9 cellular contexts compared by ENCODE assay signal in the genomic region with DNA sequence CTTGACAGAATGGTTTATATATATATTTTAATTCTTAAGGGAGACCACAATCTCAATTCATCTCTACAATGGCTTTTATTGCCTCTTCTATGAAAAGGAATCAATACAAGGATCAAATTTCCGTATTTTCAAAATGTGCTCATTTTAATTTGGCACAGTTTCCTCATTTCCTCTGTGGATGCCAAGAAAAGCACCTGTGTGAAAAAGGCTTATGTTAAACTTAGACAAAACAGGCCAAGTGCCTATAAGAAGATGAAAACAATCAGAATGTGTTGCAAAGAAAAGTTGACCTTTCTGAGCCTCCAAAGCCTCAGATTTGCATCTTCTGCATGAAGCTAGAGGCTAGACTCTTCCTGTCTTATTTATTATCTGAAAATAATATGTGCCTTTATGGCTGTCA.
"Had no signal": no experiment of that assay in that cellular context is flagged by ENCODE, and none has a peak within 500 bp of the region (broad histone marks: within the 10 kb centered on the region; RNA-seq: fewer than 3 reads in every experiment).

No MANE protein-coding gene starts in this region.

- H3K36me3 ChIP-seq: cardiac muscle cell, thoracic aorta, upper lobe of right lung had no signal

- DNase-seq: activated CD4-positive, alpha-beta memory T cell treated with anti-CD3 and anti-CD28 coated beads for 36 hours; activated CD4-positive, alpha-beta T cell treated with anti-CD3 and anti-CD28 coated beads for 36 hours; activated effector memory CD4-positive, alpha-beta T cell treated with Interleukin-2 at 50 U/mL for 16 hours; activated naive CD4-positive, alpha-beta T cell treated with anti-CD3 and anti-CD28 coated beads, Interleukin-2, amount 50 U/mL, for 16 hours; activated T-cell treated with anti-CD3 and anti-CD28 coated beads, Interleukin-2, amount 50 U/mL, for 24 hours; dorsolateral prefrontal cortex; upper lobe of right lung had no signal

- H3K4me3 ChIP-seq: cardiac muscle cell, dorsolateral prefrontal cortex, thoracic aorta, upper lobe of right lung had no signal

- H3K27me3 ChIP-seq: cardiac muscle cell, dorsolateral prefrontal cortex, upper lobe of right lung had no signal

- H3K27ac ChIP-seq: cardiac muscle cell, dorsolateral prefrontal cortex, thoracic aorta, upper lobe of right lung had no signal

- H3K4me1 ChIP-seq: upper lobe of right lung had no signal

- H3K9me3 ChIP-seq: thoracic aorta, upper lobe of right lung had no signal
